Comparison of ENCODE assay signal across 8 cellular contexts in the genomic region with DNA sequence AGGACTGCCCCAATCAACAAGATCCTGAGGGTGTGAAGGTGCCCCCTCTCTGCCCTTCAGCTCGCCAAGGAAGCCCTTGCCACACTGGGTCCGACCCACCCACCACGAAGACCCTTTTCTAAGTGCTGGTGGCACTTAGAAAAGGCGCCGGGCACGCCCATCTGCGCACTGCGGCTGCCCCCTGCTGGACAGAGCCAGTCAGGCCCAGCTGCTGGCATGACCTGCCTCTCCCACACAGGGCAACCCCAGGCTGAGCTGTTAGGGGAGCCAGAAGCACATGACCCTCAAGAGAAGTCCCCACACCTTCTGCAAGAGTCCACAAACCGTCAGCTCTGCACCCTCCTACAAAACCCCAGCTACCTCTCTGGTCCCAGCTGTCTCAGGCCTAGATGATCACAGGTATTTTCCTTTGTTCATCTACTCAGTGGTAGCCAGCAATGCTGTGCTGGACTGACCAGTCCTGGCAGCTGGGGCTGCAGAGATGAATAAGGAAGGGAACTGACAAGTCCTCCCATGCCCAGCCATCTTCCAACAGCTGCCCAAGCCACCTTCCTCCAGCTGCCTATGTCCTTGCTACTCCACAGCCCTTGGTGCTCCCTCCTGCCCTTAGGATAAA. TPM values are rescaled to one million over a fixed set of nuclear protein-coding genes. Genes with fewer than 3 reads are reported as not detected.
DNase-seq lines count a peak whose midpoint lies in the region; ATAC-seq, FAIRE-seq and TF ChIP-seq lines count a peak whose summit lies in the region.

No MANE protein-coding gene starts in this region.

- TF ChIP-seq POLR2A in H1 (IDR thresholded peaks at IDR 0.05; ENCODE audit: control extremely low read depth in 1 of 2, low read depth in 2 of 2, low read length in 2 of 2): no peak

- no peak overlapping the region for H4K8ac ChIP-seq in H1 (ENCODE audit: extremely low read depth, insufficient read depth, low read length)

- H2AK5ac ChIP-seq in H1 (ENCODE audit: low read depth, low read length): no peak overlapping the region

- H3K4me1 ChIP-seq in BE2C (no peaks in the 10 kb centered on the region), H1 (replicated peaks in 1 of 4; ENCODE audit: control insufficient read depth in 3 of 4, insufficient read depth in 4 of 4, low read length in 3 of 4) (peaks cover 0 to 17% (median 6%) of the 10 kb centered on the region in 4 experiments; a peak in 6 of 7 replicates)

- H3K23me2 ChIP-seq in H1 (ENCODE audit: low read depth, low read length): peaks cover 7% of the 10 kb centered on the region; the same call in 1 of the 2 replicates

- no peak overlapping the region for H2BK5ac ChIP-seq in H1 (ENCODE audit: low read depth, low read length)

- TF ChIP-seq RAD21 in H1 (IDR thresholded peaks at IDR 0.05 in 1 of 2, conservative IDR thresholded peaks at IDR 0.05 in 1 of 2; ENCODE audit: low read depth in 2 of 2, low read length in 2 of 2): peak; percentile 97

- H4K5ac ChIP-seq in H1 (ENCODE audit: insufficient read length, low read depth, low read length): no peak overlapping the region

- H3K4me2 ChIP-seq in H1 (ENCODE audit: insufficient read depth in 1 of 2, low read depth in 2 of 2, low read length in 2 of 2): no peak overlapping the region

- no peak overlapping the region for H3K23ac ChIP-seq in H1 (ENCODE audit: insufficient read length)

- POLR2A ChIA-PET in H1 (lab: Charles Lee; ENCODE audit: partially characterized antibody): interaction anchor here (0.9 to 2.0 kb wide), 3 partner anchors 36 to 108 kb away, joined by 3 to 8 read pairs (median 5); no protein-coding TSS in a partner anchor

- no peak overlapping the region; the same call in 1 of the 2 replicates for H2BK12ac ChIP-seq in H1 (ENCODE audit: low read depth, low read length)

- no peaks in the 10 kb centered on the region for H3K79me1 ChIP-seq in H1 (ENCODE audit: low read depth, low read length)

- H3K36me3 ChIP-seq in BE2C: no peaks in the 10 kb centered on the region
- no peaks in the 10 kb centered on the region for H3K36me3 ChIP-seq in H1 (ENCODE audit: control insufficient read depth in 2 of 4, insufficient read depth in 4 of 4, low read length in 3 of 4)

- H3K27ac ChIP-seq in H1 (ENCODE audit: low read depth, low read length): no peak overlapping the region

- no peak overlapping the region for H2AFZ ChIP-seq in H1 (ENCODE audit: low read length)

- H3K14ac ChIP-seq in H1 (ENCODE audit: insufficient read length): no peak overlapping the region

- DNase-seq in BE2C (peak; percentile 74), GOT3 (lab: John Stamatoyannopoulos, UW) (peak; percentile 25), NCI-H510A treated with DMSO at 0.1 percent for 48 hours (lab: John Stamatoyannopoulos, UW) (peak; percentile 99), H1 (ENCODE audit: low read depth in 1 of 2, low spot score in 2 of 2) (peak; percentile 31 to 95), middle frontal gyrus (ENCODE audit: extremely low spot score, low spot score) (peak; percentile 46)
- DNase-seq in activated CD8-positive, alpha-beta memory T cell treated with anti-CD3 and anti-CD28 coated beads for 1 hour (ENCODE audit: extremely low read depth in 1 of 2, low read depth in 1 of 2): peak; percentile 19 to 62
- DNase-seq in stimulated activated CD8-positive, alpha-beta memory T cell treated with anti-CD3 and anti-CD28 coated beads, Interleukin-4, amount 100 ng/mL, for 48 hours: peak; percentile 89

- H3K18ac ChIP-seq in H1 (ENCODE audit: extremely low read depth, low read length): no peak overlapping the region

- CTCF ChIA-PET in H1 (lab: Charles Lee; ENCODE audit: partially characterized antibody): interaction anchor here (0.5 to 7.3 kb wide), 55 partner anchors 9 to 880 kb away, joined by 3 to 77 read pairs (median 4); no protein-coding TSS in a partner anchor

- FAIRE-seq in H1 (lab: Jason Lieb, UNC): no peak

- WGBS in H1 (ENCODE audit: extremely low coverage in 1 of 2, insufficient coverage in 1 of 2, insufficient read length in 1 of 2, insufficient replicate concordance in 2 of 2, low coverage in 1 of 2, low lambda C conversion rate in 2 of 2, missing lambda C conversion rate in 1 of 2), 2 experiments: 11% methylated on average over 9 of the region's 9 CpGs; no CpG with 5 or more reads in 1 of the 2 experiments

- H3K27me3 ChIP-seq in BE2C (no peaks in the 10 kb centered on the region), H1 (replicated peaks in 1 of 4; ENCODE audit: control insufficient read depth in 3 of 4, extremely low read depth in 1 of 4, insufficient read depth in 3 of 4, low read length in 3 of 4) (no peaks in the 10 kb centered on the region; a peak in 1 of 7 replicates)

- TF ChIP-seq EP300 in H1 (IDR thresholded peaks at IDR 0.05; ENCODE audit: borderline replicate concordance in 1 of 2, low read depth in 2 of 2, low read length in 2 of 2): no peak

- H3K9ac ChIP-seq in H1 (replicated peaks in 1 of 4; ENCODE audit: extremely low read depth in 1 of 4, low read depth in 3 of 4, low read length in 3 of 4): no peak overlapping the region

- H3K79me2 ChIP-seq in H1 (ENCODE audit: control insufficient read depth in 1 of 2, insufficient read depth in 2 of 2, low read length in 2 of 2): no peaks in the 10 kb centered on the region

- no peak for ATAC-seq in HG02973 (IDR thresholded peaks at IDR 0.05; ENCODE audit: unreplicated experiment)

- TF ChIP-seq CTCF in BE2C (IDR thresholded peaks at IDR 0.05; ENCODE audit: low read depth, low read length) (peak; percentile 71), H1 (IDR thresholded peaks at IDR 0.05; ENCODE audit: control extremely low read depth in 1 of 3, insufficient read depth in 1 of 3, low read depth in 1 of 3, low read length in 3 of 3) (peak; percentile 94 to 98 (median 97))

- no peaks in the 10 kb centered on the region for H4K20me1 ChIP-seq in H1 (replicated peaks in 1 of 2; ENCODE audit: control insufficient read depth in 1 of 2, insufficient read depth in 2 of 2, low read length in 2 of 2)

- peak overlapping the region; percentile 80 for H4K91ac ChIP-seq in H1 (replicated peaks; ENCODE audit: insufficient read length, low read length)

- no peak overlapping the region for H3K56ac ChIP-seq in H1 (replicated peaks; ENCODE audit: insufficient read length, low read depth, low read length)

- no peak overlapping the region for H2BK15ac ChIP-seq in H1 (ENCODE audit: low read length)

- H3K9me3 ChIP-seq in BE2C: no peaks in the 10 kb centered on the region
- H3K9me3 ChIP-seq in H1 (ENCODE audit: insufficient read depth in 2 of 2, low read depth in 1 of 2, low read length in 1 of 2): no peaks in the 10 kb centered on the region

- no peak overlapping the region for H3K4me3 ChIP-seq in BE2C (ENCODE audit: low read depth, low read length)
- no peak overlapping the region for H3K4me3 ChIP-seq in H1 (ENCODE audit: extremely low read depth in 1 of 4, insufficient read depth in 2 of 4, low read depth in 3 of 4, low read length in 4 of 4)

- peak overlapping the region; percentile 69; the same call in 1 of the 2 replicates for H2BK20ac ChIP-seq in H1 (ENCODE audit: low read length)

- H2BK120ac ChIP-seq in H1 (replicated peaks; ENCODE audit: low read depth, low read length): peak overlapping the region; percentile 19

- no peak overlapping the region for H3K4ac ChIP-seq in H1 (replicated peaks; ENCODE audit: insufficient read length, low read depth, low read length)

TF ChIP-seq in H1, 55 proteins besides CTCF, POLR2A, EP300 and RAD21:
- TF ChIP-seq BRCA1 (IDR thresholded peaks at IDR 0.05; ENCODE audit: low read depth, low read length): no peak
- TF ChIP-seq, protein P1, sequence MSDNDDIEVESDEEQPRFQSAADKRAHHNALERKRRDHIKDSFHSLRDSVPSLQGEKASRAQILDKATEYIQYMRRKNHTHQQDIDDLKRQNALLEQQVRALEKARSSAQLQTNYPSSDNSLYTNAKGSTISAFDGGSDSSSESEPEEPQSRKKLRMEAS (IDR thresholded peaks at IDR 0.05): peak; percentile 56
- TF ChIP-seq TAF7 (optimal IDR thresholded peaks at IDR 0.05; ENCODE audit: borderline replicate concordance, low read depth, low read length): peak; percentile 47
- 0 out of 2 replicates have a peak, but pooled peaks have one; percentile 15 for TF ChIP-seq EGR1 (IDR thresholded peaks at IDR 0.05; ENCODE audit: borderline replicate concordance, low read depth, low read length)

RNA-seq across cellular contexts. Expression of a gene that starts 40.0 kb away (rescaled TPM):
- 1.6 TPM for polyA plus RNA-seq in BE2C (2012; ENCODE audit: insufficient read depth, insufficient read length, low read depth)
- total RNA-seq in H1 (2021; fragmentation: NEBNext Ultra II Directional; extraction: Animal tissue kit (Norgen Biotek cat#: 25700)): 7.4 TPM in 2 replicates
- 10.0 and 13.7 TPM in 2 replicates for polyA plus RNA-seq in H1 (2011; rRNA removed)
- 8.1 TPM for polyA plus RNA-seq in H1 (2011; cell fraction: cytosol; rRNA removed)
- polyA plus RNA-seq in H1 (2011; cell fraction: nucleus; rRNA removed): 20.1 TPM
- 5.6 to 7.4 TPM (median 6.7 TPM) in 4 replicates for polyA plus RNA-seq in H1 (2012, experiment 1 of 2)
- 6.9 TPM for polyA plus RNA-seq in H1 (2012, experiment 2 of 2)
- 4.6 TPM for polyA plus RNA-seq in H1 (2013, experiment 1 of 2)
- 4.4 TPM for polyA plus RNA-seq in H1 (2013, experiment 2 of 2)
- polyA minus RNA-seq in H1 (2011; rRNA and poly(A)+ RNA removed): 4.1 and 7.6 TPM in 2 replicates
- polyA minus RNA-seq in H1 (2011; cell fraction: cytosol; rRNA and poly(A)+ RNA removed): 3.1 TPM
- 5.9 TPM for polyA minus RNA-seq in H1 (2011; cell fraction: nucleus; rRNA and poly(A)+ RNA removed)

Comparison
In these comparisons a context has a peak if more than half of its experiments do, and no peak if none do; other contexts are left out.
1. DNase-seq: peak in every context shown above with its lines; median percentile 99 in NCI-H510A treated with DMSO at 0.1 percent for 48 hours; 89 in stimulated activated CD8-positive, alpha-beta memory T cell treated with anti-CD3 and anti-CD28 coated beads, Interleukin-4, amount 100 ng/mL, for 48 hours; 74 in BE2C; 63 in H1; 46 in middle frontal gyrus; 40 in activated CD8-positive, alpha-beta memory T cell treated with anti-CD3 and anti-CD28 coated beads for 1 hour; 25 in GOT3.